8 cellular contexts compared by ENCODE assay signal in the genomic region with DNA sequence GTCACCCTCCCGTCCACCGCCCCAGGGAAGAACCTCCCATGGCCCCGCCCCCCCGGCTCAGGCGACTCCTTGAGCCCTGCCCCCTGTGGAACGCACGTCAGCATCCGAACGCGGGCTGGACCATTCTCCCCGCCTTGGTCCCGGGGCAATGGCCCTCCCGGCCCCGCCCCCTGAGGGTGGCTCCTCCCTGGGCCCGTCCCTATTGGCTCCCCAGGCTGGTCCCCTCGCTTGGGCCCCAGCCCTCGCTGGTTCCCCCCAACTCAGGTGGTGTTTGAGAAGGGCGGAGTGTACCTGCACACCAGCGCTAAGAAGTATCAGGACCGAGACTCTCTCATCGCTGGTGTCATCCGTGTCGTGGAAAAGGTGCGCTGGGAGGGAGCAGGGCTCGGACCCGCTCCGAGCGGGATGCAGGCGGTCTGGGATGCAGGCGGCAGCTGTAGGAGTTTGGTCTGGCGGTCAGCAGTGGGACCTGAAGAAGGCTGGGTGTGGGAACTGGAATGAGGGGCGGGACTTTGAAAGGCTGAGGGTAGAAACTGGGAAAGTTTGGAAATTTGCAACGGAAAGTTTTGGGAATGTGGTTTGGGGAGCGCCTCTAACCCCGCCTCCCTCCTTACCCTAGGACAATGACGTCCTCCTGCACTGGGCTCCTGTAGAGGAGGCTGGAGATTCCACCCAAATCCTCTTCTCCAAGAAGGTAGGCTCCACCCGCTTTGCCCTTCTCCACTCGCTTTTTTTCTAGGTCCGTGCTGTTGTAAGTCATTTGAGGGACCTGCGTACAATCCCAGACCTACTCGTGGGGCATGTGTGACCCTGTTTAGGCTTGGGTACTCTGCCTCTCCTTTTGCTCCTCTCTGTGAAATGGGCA. TPM values are rescaled to one million over a fixed set of nuclear protein-coding genes. Genes with fewer than 3 reads are reported as not detected.
DNase-seq lines count a peak whose midpoint lies in the region; ATAC-seq, FAIRE-seq and TF ChIP-seq lines count a peak whose summit lies in the region.

No MANE protein-coding gene starts in this region.

- peaks cover 18% of the 10 kb centered on the region for H3K27me3 Mint-ChIP-seq in GM23338 (ENCODE audit: insufficient read depth, low read depth, poor library complexity)

- H3F3A ChIP-seq in GM23338 (replicated peaks; ENCODE audit: low read depth) (peaks cover 17% of the 10 kb centered on the region; the same call in 1 of the 2 replicates), neural cell (ENCODE audit: insufficient read depth, low read length, poor library complexity, severe bottlenecking) (no peaks in the 10 kb centered on the region)

- no peak for FAIRE-seq in RCC 7860 (lab: Jason Lieb, UNC)

- TF ChIP-seq EP300 in neural cell (conservative IDR thresholded peaks at IDR 0.05; ENCODE audit: poor library complexity, severe bottlenecking) (no peak), stomach (IDR thresholded peaks at IDR 0.05) (no peak)

- H3K79me2 ChIP-seq in GM23338 (replicated peaks; ENCODE audit: insufficient read depth) (peaks cover 38% of the 10 kb centered on the region), Karpas-422 (ENCODE audit: low read length) (peaks cover 30% of the 10 kb centered on the region), neural cell (replicated peaks; ENCODE audit: insufficient read depth, low read length) (peaks cover 14% of the 10 kb centered on the region)

- H2AFZ ChIP-seq in GM23338, result no peak overlapping the region
- peak overlapping the region; percentile 27; the same call in 1 of the 2 replicates for H2AFZ ChIP-seq in Karpas-422 (ENCODE audit: low read length)
- H2AFZ ChIP-seq in neural cell (ENCODE audit: low read depth, low read length), result peak overlapping the region; percentile 42

- TF ChIP-seq POLR2A in stomach (IDR thresholded peaks at IDR 0.05), result no peak

- DNase-seq in ELF-1 (ENCODE audit: low read depth, low spot score) (peak; percentile 97), GM23338 (ENCODE audit: low spot score) (peak; percentile 99), Karpas-422 (peak; percentile 100), RCC 7860 (ENCODE audit: low spot score) (peak; percentile 82), fibroblast of the aortic adventitia (ENCODE audit: low read depth) (peak; percentile 96), stomach (peak; percentile 99)
- peak; percentile 97 for DNase-seq in activated T-helper 9 cell treated with anti-CD3 and anti-CD28 coated beads, Interleukin-2, amount 50 U/mL, for 16 hours (ENCODE audit: low read depth)

- H3K4me3 Mint-ChIP-seq in GM23338, result no peak overlapping the region

- H4K20me1 ChIP-seq in GM23338 (replicated peaks; ENCODE audit: insufficient read depth) (peaks cover 8% of the 10 kb centered on the region), Karpas-422 (ENCODE audit: insufficient read depth, low read depth, low read length) (no peaks in the 10 kb centered on the region), neural cell (ENCODE audit: insufficient read depth) (no peaks in the 10 kb centered on the region)

- H3K27ac Mint-ChIP-seq in GM23338, result no peak overlapping the region; the same call in 1 of the 2 replicates

- peaks cover under 1% of the 10 kb centered on the region; the same call in 1 of the 3 replicates for H3K9me3 Mint-ChIP-seq in GM23338

- H3K27me3 ChIP-seq in GM23338 (ENCODE audit: insufficient read depth) (no peaks in the 10 kb centered on the region), Karpas-422 (ENCODE audit: low read length) (no peaks in the 10 kb centered on the region), neural cell (ENCODE audit: insufficient read depth, low read depth, low read length) (no peaks in the 10 kb centered on the region), stomach (no peaks in the 10 kb centered on the region)

- H3K36me3 ChIP-seq in GM23338 (ENCODE audit: insufficient read depth) (peaks cover 25% of the 10 kb centered on the region), Karpas-422 (ENCODE audit: insufficient read depth, low read length) (peaks cover 23% of the 10 kb centered on the region), neural cell (ENCODE audit: insufficient read depth, low read length) (peaks cover 7% of the 10 kb centered on the region), stomach (peaks cover 33 to 56% (median 50%) of the 10 kb centered on the region in 4 donors)

- intact Hi-C loops in stomach (cut with DNase I; ENCODE audit: low total_unique reads), result no loop called here

- peaks cover 26% of the 10 kb centered on the region for H3K4me1 Mint-ChIP-seq in GM23338

- H3K9me3 ChIP-seq in Karpas-422 (ENCODE audit: low read length) (no peaks in the 10 kb centered on the region), neural cell (ENCODE audit: low read length) (peaks cover 6% of the 10 kb centered on the region), stomach (no peaks in the 10 kb centered on the region)

- peak overlapping the region; percentile 96 for H3K27ac ChIP-seq in GM23338 (ENCODE audit: low read depth)
- peak overlapping the region; percentile 82 for H3K27ac ChIP-seq in Karpas-422 (ENCODE audit: low read length)
- H3K27ac ChIP-seq in neural cell (ENCODE audit: low read length), result peak overlapping the region; percentile 96
- H3K27ac ChIP-seq in stomach, result peak overlapping the region; percentile 98 to 100 (median 98)

- WGBS in stomach, 5 donors, result 7 to 10% (median 8%) methylated on average over 29 to 41 of the region's 41 CpGs

- peak overlapping the region; percentile 63 for H3K4me3 ChIP-seq in GM23338
- H3K4me3 ChIP-seq in Karpas-422 (ENCODE audit: low read length), result peak overlapping the region; percentile 84
- peak overlapping the region; percentile 95 for H3K4me3 ChIP-seq in fibroblast of the aortic adventitia (ENCODE audit: low read depth, low read length)
- peak overlapping the region; percentile 75 for H3K4me3 ChIP-seq in neural cell (ENCODE audit: low read length)
- H3K4me3 ChIP-seq in stomach, result peak overlapping the region; percentile 73 to 100 (median 92)

- no peak for TF ChIP-seq RAD21 in neural cell (conservative IDR thresholded peaks at IDR 0.05)

- H3K9me2 ChIP-seq in GM23338 (ENCODE audit: insufficient read depth) (no peaks in the 10 kb centered on the region), Karpas-422 (replicated peaks; ENCODE audit: insufficient read depth, low read length) (no peaks in the 10 kb centered on the region), neural cell (ENCODE audit: insufficient read depth, low read length) (no peaks in the 10 kb centered on the region)

- H3K36me3 Mint-ChIP-seq in GM23338 (ENCODE audit: low read depth), result peaks cover 53% of the 10 kb centered on the region

- H3K4me1 ChIP-seq in GM23338 (ENCODE audit: insufficient read depth) (peaks cover 16% of the 10 kb centered on the region; the same call in 1 of the 2 replicates), Karpas-422 (ENCODE audit: low read length) (peaks cover 25% of the 10 kb centered on the region), stomach (peaks cover 23 to 39% (median 35%) of the 10 kb centered on the region in 4 donors)

- peak overlapping the region; percentile 92 for H3K4me2 ChIP-seq in GM23338
- peak overlapping the region; percentile 75 for H3K4me2 ChIP-seq in Karpas-422 (ENCODE audit: low read depth, low read length, poor library complexity, severe bottlenecking)
- H3K4me2 ChIP-seq in neural cell (ENCODE audit: low read length), result peak overlapping the region; percentile 68

- peak overlapping the region; percentile 97 for H3K9ac ChIP-seq in Karpas-422 (ENCODE audit: low read length)
- peak overlapping the region; percentile 92 for H3K9ac ChIP-seq in neural cell (ENCODE audit: low read length)

- TF ChIP-seq CTCF in GM23338 (conservative IDR thresholded peaks at IDR 0.05; ENCODE audit: low read depth in 2 of 2) (no peak), fibroblast of the aortic adventitia (IDR thresholded peaks at IDR 0.05; ENCODE audit: insufficient read depth, low read length) (no peak), neural cell (IDR thresholded peaks at IDR 0.05; ENCODE audit: poor library complexity, severe bottlenecking) (no peak), stomach (IDR thresholded peaks at IDR 0.05) (no peak)

- peak; percentile 73 for ATAC-seq in GM23338

RNA-seq across cellular contexts. Expression of gene TBC1D17, which starts 0.6 kb away (rescaled TPM):
- 12.1 and 19.3 TPM in 2 replicates for total RNA-seq in GM23338 (2014; rRNA removed; shearing (Covaris generic))
- polyA plus RNA-seq in GM23338 (2016; fragmentation: Nextera tagmentation; extraction: Ambion mirVana) (39.5 and 43.1 TPM in 2 replicates), neural cell (13.1 and 13.2 TPM in 2 replicates), stomach (10 to 100 TPM; 33.5 to 33.6 (median 33.6) TPM)
- 13.6 and 17.8 TPM in 2 replicates for total RNA-seq in Karpas-422 (2014; rRNA removed; shearing (Covaris generic); ENCODE audit: low replicate concordance)
- total RNA-seq in fibroblast of the aortic adventitia (ENCODE audit: low replicate concordance) (16.3 and 17.1 TPM in 2 replicates), stomach (10 to 100 TPM; 10.5 to 77.1 (median 42.4) TPM)
- 9.3 and 10.5 TPM in 2 replicates for polyA minus RNA-seq in neural cell

RNA-seq across cellular contexts. Expression of gene AKT1S1, which starts 1.0 kb away (rescaled TPM):
- total RNA-seq in GM23338 (2014; rRNA removed; shearing (Covaris generic)), result 15.7 and 21.5 TPM in 2 replicates
- polyA plus RNA-seq in GM23338 (2016; fragmentation: Nextera tagmentation; extraction: Ambion mirVana), result 28.0 and 28.6 TPM in 2 replicates
- total RNA-seq in Karpas-422 (2014; rRNA removed; shearing (Covaris generic); ENCODE audit: low replicate concordance), result 8.2 and 8.9 TPM in 2 replicates
- total RNA-seq in fibroblast of the aortic adventitia (ENCODE audit: low replicate concordance), result 14.4 and 20.6 TPM in 2 replicates
- polyA plus RNA-seq in neural cell, result 4.8 and 7.4 TPM in 2 replicates
- polyA minus RNA-seq in neural cell, result 5.4 and 6.8 TPM in 2 replicates
- total RNA-seq in stomach, result 10 to 100 TPM in 4 of 5 donors, 1 to 10 TPM in 1; 3.5 to 63.7 (median 10.7) TPM
- polyA plus RNA-seq in stomach, result 10 to 100 TPM; 35.5 to 41.0 (median 38.3) TPM

RNA-seq across cellular contexts. Expression of gene PNKP, which starts 10.7 kb away (rescaled TPM):
- 81.4 and 99.6 TPM in 2 replicates for total RNA-seq in GM23338 (2014; rRNA removed; shearing (Covaris generic))
- polyA plus RNA-seq in GM23338 (2016; fragmentation: Nextera tagmentation; extraction: Ambion mirVana) (109 and 112 TPM in 2 replicates), neural cell (43.1 and 43.6 TPM in 2 replicates), stomach (10 to 100 TPM; 38.9 to 69.7 (median 39.7) TPM)
- total RNA-seq in Karpas-422 (2014; rRNA removed; shearing (Covaris generic); ENCODE audit: low replicate concordance), result 49.4 and 101 TPM in 2 replicates
- total RNA-seq in fibroblast of the aortic adventitia (ENCODE audit: low replicate concordance) (42.3 and 58.3 TPM in 2 replicates), stomach (100 to 1,000 TPM in 3 of 5 donors, 10 to 100 TPM in 2; 30.3 to 208 (median 115) TPM)
- 25.8 and 33.6 TPM in 2 replicates for polyA minus RNA-seq in neural cell

RNA-seq across cellular contexts. Expression of gene IL4I1, which starts 18.6 kb away (rescaled TPM):
- total RNA-seq in GM23338 (2014; rRNA removed; shearing (Covaris generic)), result 0.50 and 0.69 TPM in 2 replicates
- polyA plus RNA-seq in GM23338 (2016; fragmentation: Nextera tagmentation; extraction: Ambion mirVana) (0.57 and 0.60 TPM in 2 replicates), neural cell (not detected in 2 replicates), stomach (1 to 10 TPM in 1 of 3 donors, under 1 TPM in 2; 0.56 to 1.1 (median 0.76) TPM)
- total RNA-seq in Karpas-422 (2014; rRNA removed; shearing (Covaris generic); ENCODE audit: low replicate concordance), result not detected in 2 replicates
- total RNA-seq in fibroblast of the aortic adventitia (ENCODE audit: low replicate concordance) (1.1 TPM in 1 of 2 replicates, not detected in the other), stomach (under 1 TPM in 3 of 5 donors, not detected in 2; 0.45 to 0.73 (median 0.58) TPM)
- polyA minus RNA-seq in neural cell, result not detected in 2 replicates

RNA-seq across cellular contexts. Expression of gene PTOV1, which starts 27.2 kb away (rescaled TPM):
- total RNA-seq in GM23338 (2014; rRNA removed; shearing (Covaris generic)), result 194 and 209 TPM in 2 replicates
- polyA plus RNA-seq in GM23338 (2016; fragmentation: Nextera tagmentation; extraction: Ambion mirVana) (188 and 225 TPM in 2 replicates), neural cell (199 and 288 TPM in 2 replicates), stomach (100 to 1,000 TPM; 117 to 131 (median 118) TPM)
- 67.8 and 114 TPM in 2 replicates for total RNA-seq in Karpas-422 (2014; rRNA removed; shearing (Covaris generic); ENCODE audit: low replicate concordance)
- total RNA-seq in fibroblast of the aortic adventitia (ENCODE audit: low replicate concordance) (46.2 and 51.2 TPM in 2 replicates), stomach (100 to 1,000 TPM in 3 of 5 donors, 10 to 100 TPM in 2; 45.0 to 186 (median 102) TPM)
- 122 and 133 TPM in 2 replicates for polyA minus RNA-seq in neural cell

Comparison
In these comparisons a context has a peak if more than half of its experiments do, and no peak if none do; other contexts are left out.
1. Peak in every context shown above with its lines: DNase-seq, ATAC-seq, H3K4me3 ChIP-seq and H3K27ac ChIP-seq.